In the genomic region with DNA sequence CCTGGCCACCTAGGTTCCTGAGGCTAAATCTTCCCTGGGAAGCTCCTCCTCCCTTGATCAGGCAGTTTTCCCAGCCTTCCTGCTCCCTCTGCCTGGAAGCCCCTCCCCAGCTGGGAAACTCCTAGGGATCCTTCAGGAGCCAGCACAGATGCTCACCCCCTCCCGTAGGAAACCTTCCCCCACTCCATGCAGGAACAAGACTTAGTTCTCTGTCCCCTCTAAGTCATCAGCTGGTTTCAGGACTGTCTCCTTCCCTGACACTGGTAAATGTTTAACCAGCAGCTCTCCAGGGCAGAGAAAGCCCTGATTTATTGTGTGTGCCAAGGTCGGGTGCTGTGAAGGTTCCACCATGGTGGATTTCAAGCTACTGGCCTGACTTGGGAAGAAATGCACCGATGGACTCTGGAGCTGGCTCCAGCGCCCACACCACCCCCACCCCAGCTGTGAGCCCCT, we compare ENCODE assay signal across 17 cellular contexts. TPM values are rescaled to one million over a fixed set of nuclear protein-coding genes. Genes with fewer than 3 reads are reported as not detected.
A peak's percentile ranks its signal among the peaks of the same experiment; 100 is the strongest.
DNase-seq lines count a peak whose midpoint lies in the region; ATAC-seq, FAIRE-seq and TF ChIP-seq lines count a peak whose summit lies in the region.
"Had no signal": no experiment of that assay in that cellular context is flagged by ENCODE, and none has a peak within 500 bp of the region (broad histone marks: within the 10 kb centered on the region; RNA-seq: fewer than 3 reads in every experiment).

No MANE protein-coding gene starts in this region.

- intact Hi-C loops in ascending aorta (cut with DNase I): no loop called here

- no peaks in the 10 kb centered on the region for H3K9me3 Mint-ChIP-seq in neural progenitor cell
- H3K9me3 Mint-ChIP-seq in activated CD8-positive, alpha-beta memory T cell treated with anti-CD3 and anti-CD28 coated beads, Interleukin-2, amount 10 ng/mL, durations not matched to agents 7 days and 5 days (ENCODE audit: low read depth): no peaks in the 10 kb centered on the region
- H3K9me3 Mint-ChIP-seq: mesothelial cell of epicardium had no signal

- no peak for ATAC-seq in activated CD8-positive, alpha-beta memory T cell treated with anti-CD3 and anti-CD28 coated beads, Interleukin-2, amount 10 ng/mL, durations not matched to agents 7 days and 5 days
- ATAC-seq in HG03097 (IDR thresholded peaks at IDR 0.05; ENCODE audit: low FRiP score, unreplicated experiment): no peak
- ATAC-seq: sciatic nerve had no signal

- H3K27me3 Mint-ChIP-seq in neural progenitor cell (ENCODE audit: insufficient read depth, low read depth): peaks cover 3% of the 10 kb centered on the region
- H3K27me3 Mint-ChIP-seq in activated CD8-positive, alpha-beta memory T cell treated with anti-CD3 and anti-CD28 coated beads, Interleukin-2, amount 10 ng/mL, durations not matched to agents 7 days and 5 days: no peaks in the 10 kb centered on the region

- H3K9me3 ChIP-seq in neural progenitor cell (ENCODE audit: low read depth) (no peaks in the 10 kb centered on the region), ascending aorta (no peaks in the 10 kb centered on the region)

- H3K27ac ChIP-seq in neural progenitor cell: no peak overlapping the region
- H3K27ac ChIP-seq in coronary artery: no peak overlapping the region
- H3K27ac ChIP-seq in ascending aorta: no peak overlapping the region

- CTCF ChIA-PET in activated CD8-positive, alpha-beta memory T cell treated with anti-CD3 and anti-CD28 coated beads, Interleukin-2, amount 10 ng/mL, durations not matched to agents 7 days and 5 days (lab: Charles Lee): interaction anchor here (0.6 to 3.6 kb wide), 4 partner anchors 9 to 59 kb away, joined by 3 to 16 read pairs (median 4); no protein-coding TSS in a partner anchor

- no peaks in the 10 kb centered on the region for H3F3A ChIP-seq in neural progenitor cell (ENCODE audit: low read depth)

- H2AFZ ChIP-seq in neural progenitor cell (replicated peaks): peak overlapping the region; percentile 6

- H3K4me1 ChIP-seq in neural progenitor cell: peaks cover 6% of the 10 kb centered on the region
- peaks cover 0 to 3% of the 10 kb centered on the region in 2 donors for H3K4me1 ChIP-seq in ascending aorta

- no peaks in the 10 kb centered on the region for H3K79me2 ChIP-seq in neural progenitor cell (ENCODE audit: low read depth)

- H3K4me3 Mint-ChIP-seq in neural progenitor cell: no peak overlapping the region
- no peak overlapping the region for H3K4me3 Mint-ChIP-seq in activated CD8-positive, alpha-beta memory T cell treated with anti-CD3 and anti-CD28 coated beads, Interleukin-2, amount 10 ng/mL, durations not matched to agents 7 days and 5 days
- H3K4me3 Mint-ChIP-seq: mesothelial cell of epicardium had no signal

- no peaks in the 10 kb centered on the region for H4K20me1 ChIP-seq in neural progenitor cell (ENCODE audit: low read depth)

- H3K4me2 ChIP-seq in neural progenitor cell: no peak overlapping the region

- no peaks in the 10 kb centered on the region for H3K36me3 Mint-ChIP-seq in neural progenitor cell
- H3K36me3 Mint-ChIP-seq in activated CD8-positive, alpha-beta memory T cell treated with anti-CD3 and anti-CD28 coated beads, Interleukin-2, amount 10 ng/mL, durations not matched to agents 7 days and 5 days: no peaks in the 10 kb centered on the region
- H3K36me3 Mint-ChIP-seq: mesothelial cell of epicardium had no signal

- H3K4me3 ChIP-seq in neural progenitor cell (no peak overlapping the region), coronary artery (no peak overlapping the region), ascending aorta (no peak overlapping the region)

- no peaks in the 10 kb centered on the region for H3K27me3 ChIP-seq in neural progenitor cell
- no peaks in the 10 kb centered on the region for H3K27me3 ChIP-seq in ascending aorta

- H3K27ac Mint-ChIP-seq in neural progenitor cell: no peak overlapping the region
- no peak overlapping the region for H3K27ac Mint-ChIP-seq in activated CD8-positive, alpha-beta memory T cell treated with anti-CD3 and anti-CD28 coated beads, Interleukin-2, amount 10 ng/mL, durations not matched to agents 7 days and 5 days
- H3K27ac Mint-ChIP-seq: mesothelial cell of epicardium had no signal

- H3K36me3 ChIP-seq in neural progenitor cell (no peaks in the 10 kb centered on the region), ascending aorta (no peaks in the 10 kb centered on the region)

- peak; percentile 78 for FAIRE-seq in GM18507 (lab: Jason Lieb, UNC)

- H3K4me1 Mint-ChIP-seq in neural progenitor cell: peaks cover 3% of the 10 kb centered on the region
- H3K4me1 Mint-ChIP-seq in activated CD8-positive, alpha-beta memory T cell treated with anti-CD3 and anti-CD28 coated beads, Interleukin-2, amount 10 ng/mL, durations not matched to agents 7 days and 5 days: peaks cover 18% of the 10 kb centered on the region

- TF ChIP-seq CTCF in neural progenitor cell (IDR thresholded peaks at IDR 0.05): no peak
- TF ChIP-seq CTCF in coronary artery (IDR thresholded peaks at IDR 0.05): no peak
- TF ChIP-seq CTCF in ascending aorta (IDR thresholded peaks at IDR 0.05): no peak

- DNase-seq in GM18507 (ENCODE audit: extremely low spot score, insufficient read length, low read depth) (no peak), LoVo (ENCODE audit: low spot score) (peak; percentile 32), glomerular visceral epithelial cell (ENCODE audit: extremely low spot score) (peak; percentile 58), neural progenitor cell (ENCODE audit: low spot score) (no peak), coronary artery (ENCODE audit: low spot score) (no peak), ascending aorta (ENCODE audit: low spot score in 2 of 2) (no peak)
- no peak for DNase-seq in activated CD8-positive, alpha-beta memory T cell treated with anti-CD3 and anti-CD28 coated beads, Interleukin-2, amount 10 ng/mL, durations not matched to agents 7 days and 5 days
- DNase-seq: activated CD4-positive, CD25-positive, alpha-beta regulatory T cell; activated effector memory CD4-positive, alpha-beta T cell treated with anti-CD3 and anti-CD28 coated beads, Interleukin-2, amount 50 U/mL, for 16 hours; erythroblast; NK-92 treated with Interleukin-12 subunit alpha and Interleukin-12 subunit beta, amount 100 ng/mL, for 24 hours; occipital lobe; stimulated activated CD4-positive, alpha-beta T cell treated with anti-CD3 and anti-CD28 coated beads, Interleukin-2, amount 100 ng/mL, for 24 hours; T-helper 1 cell had no signal

- H3K9ac ChIP-seq in neural progenitor cell: no peak overlapping the region

RNA-seq across cellular contexts. Expression of a gene that starts 25.0 kb away (rescaled TPM):
- total RNA-seq in neural progenitor cell (ENCODE audit: low replicate concordance) (0.94 and 1.2 TPM in 2 replicates), ascending aorta (not detected)
- under 1 TPM in 1 of 2 experiments, not detected in 1; 0.33 TPM for total RNA-seq in activated CD8-positive, alpha-beta memory T cell treated with anti-CD3 and anti-CD28 coated beads, Interleukin-2, amount 10 ng/mL, durations not matched to agents 7 days and 5 days

Comparison
In these comparisons a context has a peak if more than half of its experiments do, and no peak if none do; other contexts are left out.
1. DNase-seq: peak in LoVo (single experiment) and glomerular visceral epithelial cell (single experiment); none in GM18507 (single experiment), neural progenitor cell (single experiment), coronary artery (single experiment), activated CD8-positive, alpha-beta memory T cell treated with anti-CD3 and anti-CD28 coated beads, Interleukin-2, amount 10 ng/mL, durations not matched to agents 7 days and 5 days (single experiment) and ascending aorta (0 of 2).